Comparison of ENCODE assay signal across 2 cellular contexts in the genomic region with DNA sequence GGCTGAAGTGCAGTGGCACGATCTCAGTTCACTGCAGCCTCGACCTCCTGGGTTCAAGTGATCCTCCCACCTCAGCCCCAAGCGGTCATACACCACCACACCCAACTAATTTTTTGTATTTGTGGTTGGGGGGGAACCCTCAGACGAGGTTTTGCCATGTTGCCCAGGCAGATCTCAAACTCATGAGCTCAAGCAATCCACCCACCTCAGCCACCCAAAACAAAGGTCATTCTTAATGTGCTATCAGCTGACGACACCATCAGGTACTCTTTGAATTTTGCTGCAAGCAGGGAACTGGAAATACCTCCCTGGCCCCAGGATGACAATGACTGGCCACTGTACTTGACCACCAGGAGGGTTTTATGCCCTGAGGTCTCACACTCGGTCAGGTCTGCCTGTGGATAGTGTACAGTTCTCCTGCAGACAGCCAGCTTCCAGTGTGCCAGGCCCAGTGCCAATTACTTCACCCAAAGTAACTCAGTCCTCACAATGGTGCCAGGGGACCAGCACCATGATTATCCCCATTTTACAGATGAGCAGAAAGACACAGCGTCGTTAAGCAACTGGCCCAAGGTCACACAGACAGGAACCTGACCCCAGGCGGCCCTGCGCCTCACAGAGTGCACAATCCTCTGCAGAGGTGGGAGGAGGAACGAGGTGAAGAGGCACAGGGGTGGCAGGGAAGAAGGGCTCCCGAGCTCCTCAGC.
TF ChIP-seq lines count a peak whose summit lies in the region.

No MANE protein-coding gene starts in this region.

TF ChIP-seq in WTC11, 78 proteins besides CTCF, POLR2A, EP300 and RAD21 (continued from another document):
- no peak for TF ChIP-seq ETV6 (CRISPR knock-in tag; IDR thresholded peaks at IDR 0.05)
- no peak for TF ChIP-seq ZNF121 (CRISPR knock-in tag; IDR thresholded peaks at IDR 0.05)
- no peak for TF ChIP-seq MYBL2 (CRISPR knock-in tag; IDR thresholded peaks at IDR 0.05)
- TF ChIP-seq GTF2I (CRISPR knock-in tag; conservative IDR thresholded peaks at IDR 0.05) = no peak
- TF ChIP-seq JUN (CRISPR knock-in tag; IDR thresholded peaks at IDR 0.05) = no peak

TF ChIP-seq in SK-N-SH treated with all-trans-retinoic acid at 6 μM for 48 hours, 23 proteins besides CTCF, POLR2A, EP300 and RAD21 (continued from another document):
- TF ChIP-seq, protein P1, sequence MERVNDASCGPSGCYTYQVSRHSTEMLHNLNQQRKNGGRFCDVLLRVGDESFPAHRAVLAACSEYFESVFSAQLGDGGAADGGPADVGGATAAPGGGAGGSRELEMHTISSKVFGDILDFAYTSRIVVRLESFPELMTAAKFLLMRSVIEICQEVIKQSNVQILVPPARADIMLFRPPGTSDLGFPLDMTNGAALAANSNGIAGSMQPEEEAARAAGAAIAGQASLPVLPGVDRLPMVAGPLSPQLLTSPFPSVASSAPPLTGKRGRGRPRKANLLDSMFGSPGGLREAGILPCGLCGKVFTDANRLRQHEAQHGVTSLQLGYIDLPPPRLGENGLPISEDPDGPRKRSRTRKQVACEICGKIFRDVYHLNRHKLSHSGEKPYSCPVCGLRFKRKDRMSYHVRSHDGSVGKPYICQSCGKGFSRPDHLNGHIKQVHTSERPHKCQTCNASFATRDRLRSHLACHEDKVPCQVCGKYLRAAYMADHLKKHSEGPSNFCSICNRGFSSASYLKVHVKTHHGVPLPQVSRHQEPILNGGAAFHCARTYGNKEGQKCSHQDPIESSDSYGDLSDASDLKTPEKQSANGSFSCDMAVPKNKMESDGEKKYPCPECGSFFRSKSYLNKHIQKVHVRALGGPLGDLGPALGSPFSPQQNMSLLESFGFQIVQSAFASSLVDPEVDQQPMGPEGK (CRISPR knock-in tag; IDR thresholded peaks at IDR 0.05; ENCODE audit: borderline replicate concordance) = no peak
- TF ChIP-seq ZC3H10 (CRISPR knock-in tag; IDR thresholded peaks at IDR 0.05) = no peak
- TF ChIP-seq ISL1 (CRISPR knock-in tag; IDR thresholded peaks at IDR 0.05) = no peak
- no peak for TF ChIP-seq TCF4 (CRISPR knock-in tag; IDR thresholded peaks at IDR 0.05; ENCODE audit: borderline replicate concordance)
- TF ChIP-seq, protein P2, sequence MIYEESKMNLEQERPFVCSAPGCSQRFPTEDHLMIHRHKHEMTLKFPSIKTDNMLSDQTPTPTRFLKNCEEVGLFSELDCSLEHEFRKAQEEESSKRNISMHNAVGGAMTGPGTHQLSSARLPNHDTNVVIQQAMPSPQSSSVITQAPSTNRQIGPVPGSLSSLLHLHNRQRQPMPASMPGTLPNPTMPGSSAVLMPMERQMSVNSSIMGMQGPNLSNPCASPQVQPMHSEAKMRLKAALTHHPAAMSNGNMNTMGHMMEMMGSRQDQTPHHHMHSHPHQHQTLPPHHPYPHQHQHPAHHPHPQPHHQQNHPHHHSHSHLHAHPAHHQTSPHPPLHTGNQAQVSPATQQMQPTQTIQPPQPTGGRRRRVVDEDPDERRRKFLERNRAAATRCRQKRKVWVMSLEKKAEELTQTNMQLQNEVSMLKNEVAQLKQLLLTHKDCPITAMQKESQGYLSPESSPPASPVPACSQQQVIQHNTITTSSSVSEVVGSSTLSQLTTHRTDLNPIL (CRISPR knock-in tag; IDR thresholded peaks at IDR 0.05; ENCODE audit: low read depth) = no peak
- TF ChIP-seq CSDC2 (CRISPR knock-in tag; IDR thresholded peaks at IDR 0.05) = no peak
- no peak for TF ChIP-seq RARB (CRISPR knock-in tag; IDR thresholded peaks at IDR 0.05)
- no peak for TF ChIP-seq ZNF565 (CRISPR knock-in tag; conservative IDR thresholded peaks at IDR 0.05; ENCODE audit: low read depth)
- no peak for TF ChIP-seq TOX (CRISPR knock-in tag; IDR thresholded peaks at IDR 0.05; ENCODE audit: borderline replicate concordance)
